ENCODE assay signal across 11 cellular contexts in the genomic region with DNA sequence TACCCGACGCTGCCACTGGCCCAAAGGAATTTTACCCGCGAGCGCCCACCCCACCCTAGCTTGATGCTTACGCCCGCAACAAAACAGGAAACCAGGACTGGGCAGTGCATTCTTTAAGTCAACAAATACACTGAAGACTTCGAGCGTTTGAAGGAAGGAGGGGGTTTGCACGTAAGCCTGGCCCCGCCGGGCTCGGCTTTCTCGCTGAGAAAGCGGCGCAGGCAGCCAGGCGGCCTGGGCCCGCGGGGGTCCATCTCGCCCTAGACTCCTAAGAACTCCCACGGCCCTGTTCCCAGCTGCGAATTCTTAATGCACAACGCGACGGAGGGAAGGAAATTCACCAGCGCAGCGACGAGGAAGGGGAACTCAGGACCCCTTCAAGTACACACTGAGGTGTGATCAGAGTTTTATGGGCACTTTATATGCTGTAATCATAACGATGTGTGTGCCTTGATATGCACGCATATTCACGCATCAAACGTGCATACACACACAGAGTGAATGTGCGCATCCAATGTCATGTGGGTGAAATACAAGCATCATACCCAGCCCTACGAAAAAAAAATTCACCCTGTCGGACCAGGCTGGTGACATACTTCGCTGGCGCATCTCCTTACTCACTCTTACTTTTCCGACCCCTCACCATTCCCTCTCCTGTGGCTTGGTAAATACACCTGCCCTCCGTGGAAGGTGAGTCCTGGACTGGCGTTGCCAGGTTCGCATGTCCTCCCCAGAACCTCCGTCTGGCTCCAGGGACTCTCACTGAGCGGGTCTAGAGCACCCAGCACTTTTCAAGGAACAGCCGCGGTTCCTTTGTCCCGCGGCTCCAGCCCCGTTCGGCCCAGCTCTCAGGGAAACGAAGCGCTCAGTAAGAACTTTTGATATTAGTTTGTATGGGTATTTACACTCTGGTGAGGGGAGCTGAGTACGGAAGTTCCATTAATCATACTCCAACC. TPM values are rescaled to one million over a fixed set of nuclear protein-coding genes. Genes with fewer than 3 reads are reported as not detected.
DNase-seq lines count a peak whose midpoint lies in the region; ATAC-seq and TF ChIP-seq lines count a peak whose summit lies in the region.
"Had no signal": no experiment of that assay in that cellular context is flagged by ENCODE, and none has a peak within 500 bp of the region (broad histone marks: within the 10 kb centered on the region; RNA-seq: fewer than 3 reads in every experiment).

No MANE protein-coding gene starts in this region.

- H3K4me1 Mint-ChIP-seq in stimulated activated naive CD8-positive, alpha-beta T cell treated with anti-CD3 and anti-CD28 coated beads, Interleukin-15, amount 100 ng/mL, for 72 hours: peaks cover 56% of the 10 kb centered on the region
- H3K4me1 Mint-ChIP-seq in nephron: peaks cover 27% of the 10 kb centered on the region
- peaks cover 3% of the 10 kb centered on the region for H3K4me1 Mint-ChIP-seq in glutamatergic neuron (ENCODE audit: low read depth, unreplicated experiment)

- H3K36me3 Mint-ChIP-seq in nephron (ENCODE audit: low read depth) (no peaks in the 10 kb centered on the region), glutamatergic neuron (ENCODE audit: unreplicated experiment) (no peaks in the 10 kb centered on the region)

- no peak for DNase-seq in stimulated activated naive CD8-positive, alpha-beta T cell treated with anti-CD3 and anti-CD28 coated beads, Interleukin-15, amount 100 ng/mL, for 72 hours
- no peak for DNase-seq in stimulated activated naive CD8-positive, alpha-beta T cell treated with anti-CD3 and anti-CD28 coated beads, Interleukin-15, Interleukin-2, amounts not matched to agents 100 U/mL and 50 U/mL, for 24 hours
- DNase-seq in colonic mucosa (peak; percentile 46), vagina (ENCODE audit: extremely low spot score in 2 of 2) (peak; percentile 85 to 87), glutamatergic neuron (no peak)
- DNase-seq: MG63; small intestine; stimulated activated CD8-positive, alpha-beta memory T cell treated with anti-CD3 and anti-CD28 coated beads, Interleukin-4, amount 100 ng/mL, for 48 hours had no signal

- peak overlapping the region; percentile 92 for H3K27ac ChIP-seq in colonic mucosa
- H3K27ac ChIP-seq in vagina: peak overlapping the region; percentile 93

- H3K27me3 ChIP-seq in colonic mucosa (peaks cover 4% of the 10 kb centered on the region), vagina (no peaks in the 10 kb centered on the region)

- peak overlapping the region; percentile 15 to 35 for H3K4me3 Mint-ChIP-seq in stimulated activated naive CD8-positive, alpha-beta T cell treated with anti-CD3 and anti-CD28 coated beads, Interleukin-15, amount 100 ng/mL, for 72 hours
- peak overlapping the region in 2 of 3 experiments; percentile 61 to 69 for H3K4me3 Mint-ChIP-seq in nephron
- H3K4me3 Mint-ChIP-seq in glutamatergic neuron (ENCODE audit: unreplicated experiment): no peak overlapping the region

- H3K9me3 ChIP-seq in colonic mucosa: no peaks in the 10 kb centered on the region
- H3K9me3 ChIP-seq in vagina: no peaks in the 10 kb centered on the region
- H3K9me3 ChIP-seq: MG63 had no signal

- ATAC-seq in stimulated activated naive CD8-positive, alpha-beta T cell treated with anti-CD3 and anti-CD28 coated beads, Interleukin-15, amount 100 ng/mL, for 72 hours: no peak
- no peak for ATAC-seq in stimulated activated naive CD8-positive, alpha-beta T cell treated with anti-CD3 and anti-CD28 coated beads, Interleukin-15, Interleukin-2, amounts not matched to agents 100 U/mL and 50 U/mL, for 24 hours
- ATAC-seq in GM19328 (IDR thresholded peaks at IDR 0.05; ENCODE audit: unreplicated experiment) (no peak), GM18909 (IDR thresholded peaks at IDR 0.05; ENCODE audit: poor library complexity, unreplicated experiment) (no peak)

- peaks cover 100% of the 10 kb centered on the region for H3K27me3 Mint-ChIP-seq in stimulated activated naive CD8-positive, alpha-beta T cell treated with anti-CD3 and anti-CD28 coated beads, Interleukin-15, amount 100 ng/mL, for 72 hours
- H3K27me3 Mint-ChIP-seq in nephron (ENCODE audit: low read depth) (peaks cover 100% of the 10 kb centered on the region), glutamatergic neuron (ENCODE audit: unreplicated experiment) (peaks cover 58% of the 10 kb centered on the region)

- H3K4me1 ChIP-seq in colonic mucosa (no peaks in the 10 kb centered on the region), vagina (peaks cover 70% of the 10 kb centered on the region)

- TF ChIP-seq POLR2A in vagina (IDR thresholded peaks at IDR 0.05): no peak

- H3K27ac Mint-ChIP-seq in stimulated activated naive CD8-positive, alpha-beta T cell treated with anti-CD3 and anti-CD28 coated beads, Interleukin-15, amount 100 ng/mL, for 72 hours: peak overlapping the region in 1 of 2 donors; percentile 43
- H3K27ac Mint-ChIP-seq in nephron: no peak overlapping the region
- H3K27ac Mint-ChIP-seq in glutamatergic neuron (ENCODE audit: unreplicated experiment): no peak overlapping the region

- H3K4me3 ChIP-seq in colonic mucosa: peak overlapping the region; percentile 32
- H3K4me3 ChIP-seq in vagina: peak overlapping the region; percentile 56 to 91

- intact Hi-C loops in colonic mucosa (cut with DNase I) (no loop called here), vagina (cut with DNase I) (loop anchor here (10.0 kb wide), 1 partner anchor 719 kb away; no protein-coding TSS in a partner anchor)

- H3K9ac ChIP-seq in colonic mucosa (ENCODE audit: low read depth in 2 of 2, low read length in 2 of 2): peak overlapping the region; percentile 66 to 93

- TF ChIP-seq CTCF in colonic mucosa (IDR thresholded peaks at IDR 0.05): no peak
- TF ChIP-seq CTCF in nephron (IDR thresholded peaks at IDR 0.05; ENCODE audit: unreplicated experiment in 3 of 3): no peak
- no peak for TF ChIP-seq CTCF in vagina (IDR thresholded peaks at IDR 0.05)
- no peak for TF ChIP-seq CTCF in glutamatergic neuron (IDR thresholded peaks at IDR 0.05; ENCODE audit: partially characterized antibody, unreplicated experiment)

- no peaks in the 10 kb centered on the region for H3K36me3 ChIP-seq in colonic mucosa
- no peaks in the 10 kb centered on the region for H3K36me3 ChIP-seq in vagina
- H3K36me3 ChIP-seq: MG63 had no signal

- no peaks in the 10 kb centered on the region for H3K9me3 Mint-ChIP-seq in stimulated activated naive CD8-positive, alpha-beta T cell treated with anti-CD3 and anti-CD28 coated beads, Interleukin-15, amount 100 ng/mL, for 72 hours
- H3K9me3 Mint-ChIP-seq in nephron (peaks cover 4% of the 10 kb centered on the region), glutamatergic neuron (ENCODE audit: unreplicated experiment) (peaks cover 17% of the 10 kb centered on the region)

RNA-seq across cellular contexts. Expression of a gene that starts 5.7 kb away (rescaled TPM):
- 10 to 100 TPM; 22.7 to 33.8 TPM for total RNA-seq in colonic mucosa
- total RNA-seq in vagina: 14.5 TPM
- total RNA-seq in glutamatergic neuron (ENCODE audit: unreplicated experiment): not detected

RNA-seq across cellular contexts. Expression of a gene that starts 20.6 kb away (rescaled TPM):
- total RNA-seq in colonic mucosa (1 to 10 TPM; 2.9 to 3.7 TPM), vagina (9.8 TPM), glutamatergic neuron (ENCODE audit: unreplicated experiment) (not detected)

RNA-seq across cellular contexts. Expression of a gene that starts 31.5 kb away (rescaled TPM):
- total RNA-seq in colonic mucosa (10 to 100 TPM; 25.4 to 26.0 TPM), vagina (19.2 TPM), glutamatergic neuron (ENCODE audit: unreplicated experiment) (not detected)

RNA-seq across cellular contexts. Expression of a gene that starts 37.0 kb away (rescaled TPM):
- total RNA-seq in colonic mucosa (1 to 10 TPM in 1 of 2 donors, under 1 TPM in 1; 0.32 to 1.5 TPM), vagina (2.5 TPM), glutamatergic neuron (ENCODE audit: unreplicated experiment) (7.1 TPM)

RNA-seq across cellular contexts. Expression of a gene that starts 40.3 kb away (rescaled TPM):
- 10 to 100 TPM; 19.5 to 22.1 TPM for total RNA-seq in colonic mucosa
- 13.0 TPM for total RNA-seq in vagina
- not detected for total RNA-seq in glutamatergic neuron (ENCODE audit: unreplicated experiment)

Comparison
In these comparisons a context has a peak if more than half of its experiments do, and no peak if none do; other contexts are left out.
1. DNase-seq: peak in colonic mucosa (single experiment) and vagina (2 of 2); none in stimulated activated naive CD8-positive, alpha-beta T cell treated with anti-CD3 and anti-CD28 coated beads, Interleukin-15, amount 100 ng/mL, for 72 hours (0 of 2), stimulated activated naive CD8-positive, alpha-beta T cell treated with anti-CD3 and anti-CD28 coated beads, Interleukin-15, Interleukin-2, amounts not matched to agents 100 U/mL and 50 U/mL, for 24 hours (single experiment) and glutamatergic neuron (single experiment).
2. RNA of a gene that starts 5.7 kb away (total RNA-seq): 22.7 to 33.8 TPM in colonic mucosa and 14.5 TPM in vagina (single experiment); not detected in glutamatergic neuron (single experiment); every median in the first group is over 10 times any median in the second.
3. RNA of a gene that starts 31.5 kb away (total RNA-seq): 25.4 to 26.0 TPM in colonic mucosa and 19.2 TPM in vagina (single experiment); not detected in glutamatergic neuron (single experiment); every median in the first group is over 10 times any median in the second.